ENCODE assay signal across 18 cellular contexts in genomic region chr5:96994493-96994892, GRCh38.
"Had no signal": no experiment of that assay in that cellular context is flagged by ENCODE, and none has a peak within 500 bp of the region (broad histone marks: within the 10 kb centered on the region; RNA-seq: fewer than 3 reads in every experiment).

No MANE protein-coding gene starts in this region.

- DNase-seq: activated CD4-positive, alpha-beta T cell treated with anti-CD3 and anti-CD28 coated beads, Interleukin-2, amount 10 ng/mL, durations not matched to agents 24 days and 14 days; activated effector memory CD4-positive, alpha-beta T cell treated with anti-CD3 and anti-CD28 coated beads, Interleukin-2, amount 50 U/mL, for 16 hours; cerebellar nuclear complex; effector CD4-positive, alpha-beta T cell; gastrocnemius medialis; head of caudate nucleus; left ventricle myocardium superior; right lobe of liver; small intestine; stimulated activated CD4-positive, alpha-beta T cell treated with anti-CD3 and anti-CD28 coated beads, Interleukin-15, amount 100 ng/mL, for 24 hours; stimulated activated CD4-positive, alpha-beta T cell treated with anti-CD3 and anti-CD28 coated beads, Interleukin-4, amount 100 ng/mL, for 1 hour; SW 1271; upper lobe of right lung; WERI-Rb-1 had no signal

- H3K27ac Mint-ChIP-seq: activated CD4-positive, alpha-beta T cell treated with anti-CD3 and anti-CD28 coated beads, Interleukin-2, amount 10 ng/mL, durations not matched to agents 24 days and 14 days had no signal

- H3K9me3 ChIP-seq: gastrocnemius medialis, neutrophil, right lobe of liver, thoracic aorta, upper lobe of right lung had no signal

- H3K27me3 Mint-ChIP-seq: activated CD4-positive, alpha-beta T cell treated with anti-CD3 and anti-CD28 coated beads, Interleukin-2, amount 10 ng/mL, durations not matched to agents 24 days and 14 days had no signal

- ATAC-seq: esophagus mucosa, gastrocnemius medialis, left ventricle myocardium superior, right lobe of liver, upper lobe of right lung had no signal

- H3K4me1 ChIP-seq: gastrocnemius medialis, upper lobe of right lung had no signal

- H3K9ac ChIP-seq: parathyroid adenoma had no signal

- H3K27ac ChIP-seq: gastrocnemius medialis, neutrophil, parathyroid adenoma, right lobe of liver, thoracic aorta, upper lobe of right lung, WERI-Rb-1 had no signal

- H3K27me3 ChIP-seq: gastrocnemius medialis, neutrophil, right lobe of liver, upper lobe of right lung had no signal

- H3K9me3 Mint-ChIP-seq: activated CD4-positive, alpha-beta T cell treated with anti-CD3 and anti-CD28 coated beads, Interleukin-2, amount 10 ng/mL, durations not matched to agents 24 days and 14 days had no signal

- H3K4me3 Mint-ChIP-seq: activated CD4-positive, alpha-beta T cell treated with anti-CD3 and anti-CD28 coated beads, Interleukin-2, amount 10 ng/mL, durations not matched to agents 24 days and 14 days had no signal

- H3K4me3 ChIP-seq: gastrocnemius medialis, right lobe of liver, thoracic aorta, upper lobe of right lung had no signal
